ENCODE assay signal across 15 cellular contexts in genomic region chr12:131355688-131356245, GRCh38.
DNase-seq lines count a peak whose midpoint lies in the region; ATAC-seq and TF ChIP-seq lines count a peak whose summit lies in the region.
"Had no signal": no experiment of that assay in that cellular context is flagged by ENCODE, and none has a peak within 500 bp of the region (broad histone marks: within the 10 kb centered on the region; RNA-seq: fewer than 3 reads in every experiment).

No MANE protein-coding gene starts in this region.

- no peak overlapping the region for H3K56ac ChIP-seq in H9 (ENCODE audit: insufficient read length, low read depth, low read length)

- H3K9me3 ChIP-seq in H9 (ENCODE audit: control insufficient read depth, low read depth, low read length): no peaks in the 10 kb centered on the region
- no peaks in the 10 kb centered on the region for H3K9me3 ChIP-seq in osteoblast (ENCODE audit: low read depth, low read length)

- H3K9me3 Mint-ChIP-seq in H9 (peaks cover 2 to 3% of the 10 kb centered on the region in 2 experiments; a peak in 2 of 5 replicates), brain (peaks cover 0 to 12% (median 0%) of the 10 kb centered on the region in 5 experiments)
- H3K9me3 Mint-ChIP-seq: CD8-positive, alpha-beta T cell had no signal

- no peaks in the 10 kb centered on the region for H3K27me3 ChIP-seq in H9 (ENCODE audit: insufficient read depth, low read length)
- no peaks in the 10 kb centered on the region for H3K27me3 ChIP-seq in osteoblast (ENCODE audit: insufficient read depth, low read length)
- H3K27me3 ChIP-seq: BLaER1 treated with 17β-estradiol and CSF1 and Interleukin-3, amounts not matched to agents 10 nM and 100 nM had no signal

- H3K4ac ChIP-seq in H9 (ENCODE audit: low read depth, low read length): no peak overlapping the region

- H2BK12ac ChIP-seq in H9 (ENCODE audit: insufficient read length, low read depth, low read length): no peak overlapping the region

- intact Hi-C loops in left colon (cut with DNase I, micrococcal nuclease): no loop called here

- H3K9ac ChIP-seq in H9 (ENCODE audit: extremely low read depth, insufficient read length, low read length): no peak overlapping the region
- H3K9ac ChIP-seq: BLaER1 treated with 17β-estradiol and CSF1 and Interleukin-3, amounts not matched to agents 10 nM and 100 nM had no signal

- no peak overlapping the region for H3T11ph ChIP-seq in H9 (ENCODE audit: low read length)

- peaks cover 8% of the 10 kb centered on the region for H3K27me3 Mint-ChIP-seq in H9 (ENCODE audit: low read depth)
- peaks cover 11% of the 10 kb centered on the region for H3K27me3 Mint-ChIP-seq in brain

- H3K4me1 ChIP-seq in H9 (ENCODE audit: insufficient read depth, low read length): no peaks in the 10 kb centered on the region
- H3K4me1 ChIP-seq in osteoblast (ENCODE audit: insufficient read depth, low read length): no peaks in the 10 kb centered on the region

- peak overlapping the region; percentile 21 for H3K18ac ChIP-seq in H9 (ENCODE audit: insufficient read length, low read depth, low read length)

- H3K27ac ChIP-seq in H9 (ENCODE audit: insufficient read length, low read depth, low read length) (no peak overlapping the region), osteoblast (ENCODE audit: low read depth, low read length) (no peak overlapping the region)
- H3K27ac ChIP-seq: BLaER1 treated with 17β-estradiol and CSF1 and Interleukin-3, amounts not matched to agents 10 nM and 100 nM had no signal

- DNase-seq in H9 (no peak), islet precursor cell (peak; percentile 47), retina (peak; percentile 1), cerebellar nuclear complex (lab: John Stamatoyannopoulos, UW) (no peak), hippocampal formation (lab: John Stamatoyannopoulos, UW) (no peak), osteoblast (ENCODE audit: insufficient read length, low spot score, missing footprints) (no peak), left colon (no peak)
- DNase-seq: Calu3; CD8-positive, alpha-beta T cell; DMS79 treated with DMSO at 0.1 percent for 48 hours; GF-D8; HCEC 1CT had no signal

- no peak overlapping the region for H3K23ac ChIP-seq in H9 (ENCODE audit: insufficient read length, low read depth, low read length)

- no peak overlapping the region for H2BK5ac ChIP-seq in H9 (ENCODE audit: insufficient read length, low read length)

- no peak overlapping the region for H4K91ac ChIP-seq in H9 (ENCODE audit: insufficient read length, low read depth, low read length)

- H2BK15ac ChIP-seq in H9 (ENCODE audit: low read depth, low read length): no peak overlapping the region

- H3K4me1 Mint-ChIP-seq in H9: 0 out of 4 replicates have a peak, but pooled peaks cover 0 to 4% of the 10 kb centered on the region in 2 experiments
- H3K4me1 Mint-ChIP-seq in brain: peaks cover 38% of the 10 kb centered on the region
- H3K4me1 Mint-ChIP-seq: B cell had no signal

- WGBS in H9 (ENCODE audit: extremely low coverage, insufficient read length, low lambda C conversion rate): no CpG with 5 or more reads among the region's 16 CpGs

- no peak overlapping the region for H3K4me3 ChIP-seq in osteoblast (ENCODE audit: insufficient read depth, low read length)
- H3K4me3 ChIP-seq: BLaER1 treated with 17β-estradiol and CSF1 and Interleukin-3, amounts not matched to agents 10 nM and 100 nM had no signal

- H3K4me3 Mint-ChIP-seq in H9 (no peak overlapping the region), brain (peak overlapping the region in 1 of 5 experiments; percentile 12)
- H3K4me3 Mint-ChIP-seq: B cell; CD8-positive, alpha-beta T cell had no signal

- H2BK120ac ChIP-seq in H9 (ENCODE audit: low read depth, low read length, poor library complexity, severe bottlenecking): no peak overlapping the region

- no peak overlapping the region; a peak in 1 of 7 replicates for H3K27ac Mint-ChIP-seq in H9
- peak overlapping the region in 3 of 5 experiments; percentile 3 to 95 (median 69) for H3K27ac Mint-ChIP-seq in brain
- H3K27ac Mint-ChIP-seq: B cell; CD8-positive, alpha-beta T cell had no signal

- ATAC-seq in left colon: no peak
- ATAC-seq: CD8-positive, alpha-beta T cell had no signal

- TF ChIP-seq CTCF in H9 (conservative IDR thresholded peaks at IDR 0.05) (no peak), brain (conservative IDR thresholded peaks at IDR 0.05) (no peak), osteoblast (IDR thresholded peaks at IDR 0.05; ENCODE audit: extremely low read depth, low read depth, low read length) (no peak)

- no peak overlapping the region for H4K8ac ChIP-seq in H9 (replicated peaks; ENCODE audit: insufficient read length, low read depth, low read length)

- H3K79me1 ChIP-seq in H9 (ENCODE audit: insufficient read depth, low read depth, low read length, poor library complexity, severe bottlenecking): no peaks in the 10 kb centered on the region

- no peak overlapping the region for H3K14ac ChIP-seq in H9 (ENCODE audit: insufficient read depth, low read length)

- H2AFZ ChIP-seq in H9 (ENCODE audit: low read length) (no peak overlapping the region), osteoblast (ENCODE audit: low read length) (no peak overlapping the region)

- H3K79me2 ChIP-seq in H9 (ENCODE audit: insufficient read depth, low read length) (no peaks in the 10 kb centered on the region), osteoblast (ENCODE audit: insufficient read depth, low read length) (no peaks in the 10 kb centered on the region)

- H3K36me3 Mint-ChIP-seq in H9 (ENCODE audit: insufficient read depth in 1 of 3, low read depth in 3 of 3): no peaks in the 10 kb centered on the region
- H3K36me3 Mint-ChIP-seq in brain: no peaks in the 10 kb centered on the region
- H3K36me3 Mint-ChIP-seq: CD8-positive, alpha-beta T cell had no signal

- H3K4me2 ChIP-seq in H9 (ENCODE audit: insufficient read depth, insufficient read length, low read length) (no peak overlapping the region), osteoblast (ENCODE audit: insufficient read depth, low read length) (no peak overlapping the region)
- H3K4me2 ChIP-seq: BLaER1 treated with 17β-estradiol and CSF1 and Interleukin-3, amounts not matched to agents 10 nM and 100 nM had no signal

- H4K5ac ChIP-seq in H9 (ENCODE audit: insufficient read length, low read depth, low read length): no peak overlapping the region

- no peak overlapping the region for H2BK20ac ChIP-seq in H9 (ENCODE audit: low read depth, low read length, poor library complexity, severe bottlenecking)

- H3K23me2 ChIP-seq in H9 (ENCODE audit: insufficient read length, low read depth, low read length, poor library complexity, severe bottlenecking): no peaks in the 10 kb centered on the region

- no peaks in the 10 kb centered on the region for H4K20me1 ChIP-seq in H9 (ENCODE audit: control insufficient read depth, insufficient read depth, insufficient read length)
- H4K20me1 ChIP-seq in osteoblast (ENCODE audit: insufficient read depth, low read length): no peaks in the 10 kb centered on the region
- H4K20me1 ChIP-seq: BLaER1 treated with 17β-estradiol and CSF1 and Interleukin-3, amounts not matched to agents 10 nM and 100 nM had no signal

- no peak overlapping the region for H2AK5ac ChIP-seq in H9 (ENCODE audit: insufficient read length, low read length)

- no peaks in the 10 kb centered on the region for H3K36me3 ChIP-seq in osteoblast (ENCODE audit: insufficient read depth, low read length)
- H3K36me3 ChIP-seq: BLaER1 treated with 17β-estradiol and CSF1 and Interleukin-3, amounts not matched to agents 10 nM and 100 nM had no signal

Comparison
In these comparisons a context has a peak if more than half of its experiments do, and no peak if none do; other contexts are left out.
1. DNase-seq: peak in islet precursor cell (single experiment) and retina (single experiment); none in H9 (single experiment), cerebellar nuclear complex (0 of 2), hippocampal formation (0 of 2), osteoblast (single experiment) and left colon (0 of 2).
2. H3K27ac Mint-ChIP-seq: peak in brain (3 of 5); none in H9 (0 of 3).